ENCODE assay signal across 10 cellular contexts in genomic region chr10:11149499-11149898, GRCh38.
DNase-seq lines count a peak whose midpoint lies in the region; ATAC-seq and TF ChIP-seq lines count a peak whose summit lies in the region.
"Had no signal": no experiment of that assay in that cellular context is flagged by ENCODE, and none has a peak within 500 bp of the region (broad histone marks: within the 10 kb centered on the region; RNA-seq: fewer than 3 reads in every experiment).

No MANE protein-coding gene starts in this region.

- WGBS in transverse colon (ENCODE audit: low coverage in 1 of 2), 2 donors = 49 to 78% methylated on average over 4 to 12 of the region's 12 CpGs

- H3K36me3 ChIP-seq in cardiac muscle cell (no peaks in the 10 kb centered on the region), transverse colon (no peaks in the 10 kb centered on the region), OCI-LY7 (ENCODE audit: insufficient read depth, low read length) (no peaks in the 10 kb centered on the region)

- ATAC-seq in activated B cell treated with CpG ODN at 0.5 μM for 24 hours (ENCODE audit: low read depth) (no peak), left ventricle myocardium superior (peak; percentile 31)

- H4K20me1 ChIP-seq in OCI-LY7 (ENCODE audit: insufficient read depth, low read length) = no peaks in the 10 kb centered on the region

- no peaks in the 10 kb centered on the region for H3K36me3 Mint-ChIP-seq in activated B cell treated with CpG ODN at 0.5 μM for 24 hours (ENCODE audit: low read depth)

- BruUV-seq in OCI-LY7 (replicated peaks; lab: Mats Ljungman, UMichigan) = no TSS peak

- no peak for TF ChIP-seq EP300 in transverse colon (IDR thresholded peaks at IDR 0.05; ENCODE audit: low read depth)

- no peaks in the 10 kb centered on the region for H3K27me3 Mint-ChIP-seq in activated B cell treated with CpG ODN at 0.5 μM for 24 hours

- DNase-seq in cardiac muscle cell (ENCODE audit: low read depth in 1 of 2, low spot score in 1 of 2) (no peak), cardiac septum (ENCODE audit: low spot score) (no peak), activated B cell treated with CpG ODN at 0.5 μM for 24 hours (no peak), left ventricle myocardium superior (no peak), transverse colon (no peak), NCI-H2196 treated with DMSO at 0.1 percent for 48 hours (lab: John Stamatoyannopoulos, UW; ENCODE audit: unreplicated experiment) (no peak), OCI-LY7 (ENCODE audit: low spot score) (no peak), epidermal melanocyte (ENCODE audit: insufficient read length, low spot score) (no peak)
- DNase-seq: activated CD4-positive, CD25-positive, alpha-beta regulatory T cell treated with anti-CD3 and anti-CD28 coated beads, Interleukin-2, amount 50 U/mL, for 72 hours; NCI-H2081 had no signal

- peak overlapping the region; percentile 97 for H3K27ac Mint-ChIP-seq in activated B cell treated with CpG ODN at 0.5 μM for 24 hours

- no peak overlapping the region for H2AFZ ChIP-seq in OCI-LY7 (ENCODE audit: low read length)

- H3K27me3 ChIP-seq in cardiac muscle cell = no peaks in the 10 kb centered on the region
- no peaks in the 10 kb centered on the region for H3K27me3 ChIP-seq in transverse colon

- POLR2A ChIA-PET in activated B cell treated with CpG ODN at 0.5 μM for 24 hours (lab: Charles Lee) (interaction anchor here (0.9 to 3.1 kb wide), 6 partner anchors 10 to 96 kb away, joined by 3 to 33 read pairs (median 4); no protein-coding TSS in a partner anchor), OCI-LY7 (lab: Charles Lee) (interaction anchor here (1.2 to 1.7 kb wide), 2 partner anchors 15 to 38 kb away, joined by 4 to 6 read pairs; no protein-coding TSS in a partner anchor)

- H3K9me3 Mint-ChIP-seq in activated B cell treated with CpG ODN at 0.5 μM for 24 hours = no peaks in the 10 kb centered on the region

- peak overlapping the region; percentile 61 for H3K4me3 Mint-ChIP-seq in activated B cell treated with CpG ODN at 0.5 μM for 24 hours

- TF ChIP-seq POLR2A in transverse colon (IDR thresholded peaks at IDR 0.05) = peak; percentile 38

- no peaks in the 10 kb centered on the region for H3K9me2 ChIP-seq in OCI-LY7 (ENCODE audit: insufficient read depth, low read length)

- no peaks in the 10 kb centered on the region for H3K79me2 ChIP-seq in OCI-LY7 (ENCODE audit: insufficient read depth, low read depth, low read length)

- H3K27ac ChIP-seq in cardiac muscle cell (peak overlapping the region; percentile 67), transverse colon (peak overlapping the region; percentile 26 to 56 (median 38)), OCI-LY7 (ENCODE audit: low read depth, low read length, poor library complexity, severe bottlenecking) (no peak overlapping the region)

- no peak overlapping the region for H3K4me2 ChIP-seq in OCI-LY7 (ENCODE audit: low read length)

- H3K4me1 Mint-ChIP-seq in activated B cell treated with CpG ODN at 0.5 μM for 24 hours = peaks cover 87% of the 10 kb centered on the region

- CTCF ChIA-PET in activated B cell treated with CpG ODN at 0.5 μM for 24 hours (lab: Charles Lee) = interaction anchor here (1.0 to 2.2 kb wide), 3 partner anchors 10 to 36 kb away, joined by 4 to 9 read pairs (median 4); no protein-coding TSS in a partner anchor
- CTCF ChIA-PET in OCI-LY7 (lab: Charles Lee; ENCODE audit: unreplicated experiment) = no interaction called here

- intact Hi-C loops in cardiac septum (cut with DNase I) = no loop called here
- intact Hi-C loops in activated B cell treated with CpG ODN at 0.5 μM for 24 hours (cut with micrococcal nuclease) = loop anchor here (5.0 to 10.0 kb wide), 2 partner anchors 37 to 55 kb away; no protein-coding TSS in a partner anchor
- intact Hi-C loops in left ventricle myocardium superior (cut with micrococcal nuclease) = no loop called here
- intact Hi-C loops in transverse colon (cut with DNase I; ENCODE audit: low total_unique reads) = no loop called here
- intact Hi-C loops in OCI-LY7 (cut with micrococcal nuclease; ENCODE audit: unreplicated experiment) = no loop called here

- H3K4me1 ChIP-seq in cardiac muscle cell (ENCODE audit: low read depth) (peaks cover 71% of the 10 kb centered on the region), transverse colon (peaks cover 0 to 60% (median 39%) of the 10 kb centered on the region in 4 donors), OCI-LY7 (ENCODE audit: insufficient read depth, low read length, poor library complexity, severe bottlenecking) (peaks cover 14% of the 10 kb centered on the region)

- TF ChIP-seq CTCF in cardiac muscle cell (IDR thresholded peaks at IDR 0.05; ENCODE audit: low read depth, low read length) (no peak), activated B cell treated with CpG ODN at 0.5 μM for 24 hours (IDR thresholded peaks at IDR 0.05) (no peak), transverse colon (IDR thresholded peaks at IDR 0.05) (no peak), OCI-LY7 (conservative IDR thresholded peaks at IDR 0.05; ENCODE audit: low read length) (no peak)

- H3K4me3 ChIP-seq in cardiac muscle cell = no peak overlapping the region
- H3K4me3 ChIP-seq in transverse colon = no peak overlapping the region
- H3K4me3 ChIP-seq in OCI-LY7 (ENCODE audit: low read depth, low read length, poor library complexity, severe bottlenecking) = no peak overlapping the region

- H3K9me3 ChIP-seq in cardiac muscle cell (ENCODE audit: low read depth) = no peaks in the 10 kb centered on the region
- H3K9me3 ChIP-seq in transverse colon = no peaks in the 10 kb centered on the region
- no peaks in the 10 kb centered on the region for H3K9me3 ChIP-seq in OCI-LY7 (ENCODE audit: low read length)

- in situ Hi-C loops in transverse colon (cut with MboI; ENCODE audit: low pct_ligation_motif_present in 1 of 4, low pct_unique_long_range_greater_than_20kb in 1 of 4, low sequenced_read_pairs in 3 of 4) = no loop called here
